ENCODE assay signal across 7 cellular contexts in genomic region chr18:79791141-79791972, GRCh38. TPM values are rescaled to one million over a fixed set of nuclear protein-coding genes. Genes with fewer than 3 reads are reported as not detected.
DNase-seq lines count a peak whose midpoint lies in the region; ATAC-seq and TF ChIP-seq lines count a peak whose summit lies in the region.

No MANE protein-coding gene starts in this region.

- peak overlapping the region; percentile 96 for H3K27ac ChIP-seq in HL-60 (replicated peaks)
- H3K27ac ChIP-seq in SK-N-SH (ENCODE audit: low read depth in 2 of 2, low read length in 1 of 2): no peak overlapping the region
- no peak overlapping the region for H3K27ac ChIP-seq in gastroesophageal sphincter

- H3K4me3 ChIP-seq in HL-60 (replicated peaks; ENCODE audit: insufficient read depth, low read length): peak overlapping the region; percentile 5; the same call in 1 of the 2 replicates
- H3K4me3 ChIP-seq in SK-N-SH (ENCODE audit: low read depth in 2 of 2, low read length in 1 of 2): peak overlapping the region in 1 of 2 experiments; percentile 24; a peak in 2 of 4 replicates
- no peak overlapping the region for H3K4me3 ChIP-seq in gastroesophageal sphincter

- no peaks in the 10 kb centered on the region for H3K9me3 ChIP-seq in SK-N-SH
- H3K9me3 ChIP-seq in gastroesophageal sphincter: no peaks in the 10 kb centered on the region

- POLR2A ChIA-PET in SK-N-SH (lab: Yijun Ruan, JAX): no interaction called here

- no peaks in the 10 kb centered on the region for H3K9me2 ChIP-seq in SK-N-SH

- H2AFZ ChIP-seq in SK-N-SH (ENCODE audit: low read depth): no peak overlapping the region

- H3K27me3 ChIP-seq in HL-60 (ENCODE audit: insufficient read depth, poor library complexity, severe bottlenecking): no peaks in the 10 kb centered on the region
- H3K27me3 ChIP-seq in SK-N-SH (ENCODE audit: insufficient read depth): peaks cover 72% of the 10 kb centered on the region
- peaks cover 71% of the 10 kb centered on the region for H3K27me3 ChIP-seq in gastroesophageal sphincter

- H3F3A ChIP-seq in SK-N-SH (replicated peaks; ENCODE audit: insufficient read depth): no peaks in the 10 kb centered on the region

- no peak overlapping the region for H3K9ac ChIP-seq in SK-N-SH

- TF ChIP-seq EP300 in SK-N-SH (IDR thresholded peaks at IDR 0.05; ENCODE audit: borderline replicate concordance in 1 of 2, low read depth in 1 of 2, low read length in 1 of 2) (peak in 1 of 2 experiments; percentile 23; a peak in 1 of 4 replicates), gastroesophageal sphincter (IDR thresholded peaks at IDR 0.05) (no peak)

- H3K36me3 ChIP-seq in SK-N-SH (replicated peaks in 1 of 2; ENCODE audit: control insufficient read depth in 1 of 2, insufficient read depth in 2 of 2, low read length in 1 of 2): no peaks in the 10 kb centered on the region
- no peaks in the 10 kb centered on the region for H3K36me3 ChIP-seq in gastroesophageal sphincter

- TF ChIP-seq CTCF in HL-60 (IDR thresholded peaks at IDR 0.05; ENCODE audit: insufficient read depth, low read length) (no peak), SK-N-SH (IDR thresholded peaks at IDR 0.05) (no peak), gastroesophageal sphincter (IDR thresholded peaks at IDR 0.05) (no peak)

- CTCF ChIA-PET in SK-N-SH (lab: Yijun Ruan, JAX): no interaction called here

- 4% methylated on average over 20 of the region's 20 CpGs for WGBS in SK-N-SH (ENCODE audit: low lambda C conversion rate)
- 30 to 40% methylated on average over 18 of the region's 20 CpGs for WGBS in gastroesophageal sphincter (ENCODE audit: low coverage in 1 of 2), 2 donors

- ATAC-seq in gastroesophageal sphincter: peak; percentile 53
- ATAC-seq in HG03571 (IDR thresholded peaks at IDR 0.05; ENCODE audit: unreplicated experiment): no peak

- DNase-seq in HL-60 (ENCODE audit: low read depth in 1 of 2, low spot score in 1 of 2) (peak; percentile 100), SK-N-SH (no peak), smooth muscle cell of the brain vasculature (ENCODE audit: low read depth, low spot score) (peak; percentile 32), putamen (ENCODE audit: low spot score) (no peak), T-helper 2 cell (no peak)

- TF ChIP-seq RAD21 in SK-N-SH (IDR thresholded peaks at IDR 0.05; ENCODE audit: low read length): no peak

- H3K4me2 ChIP-seq in SK-N-SH: peak overlapping the region; percentile 53

- no peaks in the 10 kb centered on the region for H3K79me2 ChIP-seq in SK-N-SH (ENCODE audit: insufficient read depth)

- TF ChIP-seq POLR2A in gastroesophageal sphincter (IDR thresholded peaks at IDR 0.05): no peak

- H4K20me1 ChIP-seq in SK-N-SH (ENCODE audit: insufficient read depth): no peaks in the 10 kb centered on the region

- H3K4me1 ChIP-seq in SK-N-SH (ENCODE audit: control insufficient read depth in 1 of 2, insufficient read depth in 2 of 2, low read depth in 1 of 2, low read length in 1 of 2) (peaks cover 0 to 4% of the 10 kb centered on the region in 2 experiments; a peak in 1 of 4 replicates), gastroesophageal sphincter (peaks cover 0 to 15% (median 7%) of the 10 kb centered on the region in 3 donors)

TF ChIP-seq in SK-N-SH, 30 proteins besides CTCF, POLR2A, EP300 and RAD21:
- TF ChIP-seq IRF3 (IDR thresholded peaks at IDR 0.05; ENCODE audit: low read depth, low read length) (no peak), MXI1 (IDR thresholded peaks at IDR 0.05; ENCODE audit: low read depth, low read length) (no peak), ZBTB33 (IDR thresholded peaks at IDR 0.05; ENCODE audit: borderline replicate concordance, low read depth) (no peak), TEAD4 (IDR thresholded peaks at IDR 0.05; ENCODE audit: borderline replicate concordance, insufficient read depth) (no peak), PBX3 (IDR thresholded peaks at IDR 0.05) (peak; percentile 41; the same call in 1 of the 2 replicates), GABPA (IDR thresholded peaks at IDR 0.05; ENCODE audit: low read depth) (no peak), FOXJ3 (CRISPR knock-in tag; IDR thresholded peaks at IDR 0.05) (no peak), ELF1 (IDR thresholded peaks at IDR 0.05) (no peak), RCOR1 (IDR thresholded peaks at IDR 0.05; ENCODE audit: low read length) (no peak), CHD2 (IDR thresholded peaks at IDR 0.05; ENCODE audit: low read length, partially characterized antibody) (no peak), TCF12 (IDR thresholded peaks at IDR 0.05) (peak; percentile 43), USF2 (IDR thresholded peaks at IDR 0.05; ENCODE audit: borderline replicate concordance, low read depth, low read length) (no peak), YY1 (IDR thresholded peaks at IDR 0.05; ENCODE audit: low read depth) (no peak), TAF1 (IDR thresholded peaks at IDR 0.05; ENCODE audit: borderline replicate concordance, low read depth, low read length) (no peak), NFIC (IDR thresholded peaks at IDR 0.05; ENCODE audit: borderline replicate concordance) (no peak), SIN3A (IDR thresholded peaks at IDR 0.05; ENCODE audit: borderline replicate concordance, low read depth, low read length) (no peak), MEF2A (IDR thresholded peaks at IDR 0.05; ENCODE audit: borderline replicate concordance, low read depth) (no peak), RFX5 (IDR thresholded peaks at IDR 0.05; ENCODE audit: low read length) (no peak), FOSL2 (IDR thresholded peaks at IDR 0.05; ENCODE audit: borderline replicate concordance, low read depth) (peak; percentile 26; the same call in 1 of the 2 replicates), FOXM1 (IDR thresholded peaks at IDR 0.05; ENCODE audit: low read depth) (no peak), RXRA (IDR thresholded peaks at IDR 0.05; ENCODE audit: borderline replicate concordance, low read depth) (no peak), EZH2phosphoT487 (IDR thresholded peaks at IDR 0.05; ENCODE audit: borderline replicate concordance, low read depth) (no peak)

RNA-seq across cellular contexts. Expression of gene KCNG2, which starts 6.4 kb away (rescaled TPM):
- not detected in 2 replicates for polyA plus RNA-seq in SK-N-SH (2012; rRNA removed)
- not detected in 2 replicates for polyA plus RNA-seq in SK-N-SH (2012; cell fraction: cytosol; rRNA removed)
- polyA plus RNA-seq in SK-N-SH (2012; cell fraction: nucleus; rRNA removed): not detected in 2 replicates
- under 1 TPM in 1 of 4 donors, not detected in 3; 0.27 TPM for total RNA-seq in gastroesophageal sphincter

Comparison
In these comparisons a context has a peak if more than half of its experiments do, and no peak if none do; other contexts are left out.
1. DNase-seq: peak in HL-60 (2 of 2) and smooth muscle cell of the brain vasculature (single experiment); none in SK-N-SH (single experiment), putamen (single experiment) and T-helper 2 cell (0 of 5).